20 cellular contexts compared by ENCODE assay signal in the genomic region with DNA sequence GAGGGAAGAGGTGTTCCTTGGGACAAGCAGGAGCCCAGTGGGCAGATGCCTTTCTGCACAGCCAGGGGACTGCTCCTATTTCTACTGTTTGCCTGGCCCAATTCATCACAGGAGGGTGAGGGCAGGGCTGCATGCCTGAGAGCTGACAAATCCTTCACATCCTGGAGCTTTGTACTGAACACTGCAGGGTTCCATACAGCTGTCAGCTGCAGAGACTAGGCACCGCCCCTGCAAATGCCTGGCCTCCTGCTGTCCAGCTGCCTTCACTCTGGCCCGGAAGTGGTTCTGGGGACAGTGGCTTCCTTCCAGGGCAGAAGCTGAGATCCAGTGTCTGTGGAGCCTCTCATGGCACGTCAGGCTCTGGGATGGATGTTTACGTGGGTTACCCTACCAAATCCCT.
DNase-seq lines count a peak whose midpoint lies in the region; ATAC-seq lines count a peak whose summit lies in the region.
"Had no signal": no experiment of that assay in that cellular context is flagged by ENCODE, and none has a peak within 500 bp of the region (broad histone marks: within the 10 kb centered on the region; RNA-seq: fewer than 3 reads in every experiment).

No MANE protein-coding gene starts in this region.

- DNase-seq in left ventricle myocardium superior (peak; percentile 5), Right ventricle myocardium inferior (ENCODE audit: missing footprints) (no peak), SW480 (ENCODE audit: low spot score) (peak; percentile 87), iris pigment epithelial cell (ENCODE audit: low read depth) (peak; percentile 45), substantia nigra (lab: John Stamatoyannopoulos, UW) (no peak), ACHN (no peak)
- no peak for DNase-seq in stimulated activated naive CD8-positive, alpha-beta T cell treated with anti-CD3 and anti-CD28 coated beads, Interleukin-15, Interleukin-2, amounts not matched to agents 100 U/mL and 50 U/mL, for 24 hours
- DNase-seq: activated naive CD8-positive, alpha-beta T cell treated with anti-CD3 and anti-CD28 coated beads for 36 hours; dermis blood vessel endothelial cell; foreskin melanocyte; hypothalamus; IMR-90; naive B cell; NCI-H187; stimulated activated CD4-positive, alpha-beta T cell treated with anti-CD3 and anti-CD28 coated beads, Interleukin-4, amount 100 ng/mL, for 1 hour; T1000 had no signal

- no peak overlapping the region for H3K27ac ChIP-seq in substantia nigra (ENCODE audit: low read depth, low read length, poor library complexity, severe bottlenecking)
- H3K27ac ChIP-seq: breast epithelium, SK-N-MC had no signal

- intact Hi-C loops in left ventricle myocardium superior (cut with micrococcal nuclease) = no loop called here
- intact Hi-C loops in Right ventricle myocardium inferior (cut with DNase I) = no loop called here

- ATAC-seq in left ventricle myocardium superior (no peak), Right ventricle myocardium inferior (no peak), GM21723 (IDR thresholded peaks at IDR 0.05; ENCODE audit: unreplicated experiment) (no peak)
- ATAC-seq in stimulated activated naive CD8-positive, alpha-beta T cell treated with anti-CD3 and anti-CD28 coated beads, Interleukin-15, Interleukin-2, amounts not matched to agents 100 U/mL and 50 U/mL, for 24 hours = no peak
- ATAC-seq: activated CD4-positive, CD25-positive, alpha-beta regulatory T cell treated with anti-CD3 and anti-CD28 coated beads, Interleukin-2, amount 50 U/mL, for 24 hours had no signal

- in situ Hi-C loops in ACHN (cut with HindIII; ENCODE audit: low pct_ligation_motif_present, low pct_unique_long_range_greater_than_20kb, low sequenced_read_pairs) = no loop called here

Comparison
In these comparisons a context has a peak if more than half of its experiments do, and no peak if none do; other contexts are left out.
1. DNase-seq: peak in left ventricle myocardium superior (single experiment), SW480 (single experiment) and iris pigment epithelial cell (single experiment); none in Right ventricle myocardium inferior (single experiment), substantia nigra (0 of 49), stimulated activated naive CD8-positive, alpha-beta T cell treated with anti-CD3 and anti-CD28 coated beads, Interleukin-15, Interleukin-2, amounts not matched to agents 100 U/mL and 50 U/mL, for 24 hours (single experiment) and ACHN (single experiment).